In genomic region chr12:52741378-52742195, GRCh38 we compare ENCODE assay signal across 8 cellular contexts. TPM values are rescaled to one million over a fixed set of nuclear protein-coding genes. Genes with fewer than 3 reads are reported as not detected.
A peak's percentile ranks its signal among the peaks of the same experiment; 100 is the strongest.
DNase-seq lines count a peak whose midpoint lies in the region; ATAC-seq, FAIRE-seq and TF ChIP-seq lines count a peak whose summit lies in the region.

No MANE protein-coding gene starts in this region.

- no peaks in the 10 kb centered on the region for H3K9me3 ChIP-seq in RWPE2 (ENCODE audit: severe bottlenecking)
- no peaks in the 10 kb centered on the region for H3K9me3 ChIP-seq in keratinocyte (ENCODE audit: control insufficient read depth, low read depth, low read length)

- H3K4me3 ChIP-seq in RWPE2 (ENCODE audit: severe bottlenecking) (no peak overlapping the region), keratinocyte (ENCODE audit: control insufficient read depth in 2 of 3, extremely low read depth in 1 of 3, insufficient read depth in 2 of 3, low read depth in 1 of 3, low read length in 3 of 3) (no peak overlapping the region)

- peak; percentile 74 for FAIRE-seq in keratinocyte (lab: Jason Lieb, UNC)

- no peak overlapping the region for H3K9ac ChIP-seq in keratinocyte (ENCODE audit: control insufficient read depth, extremely low read depth, insufficient read depth, low read length)

- H3K4me3 Mint-ChIP-seq in activated naive CD8-positive, alpha-beta T cell treated with anti-CD3 and anti-CD28 coated beads for 36 hours: no peak overlapping the region

- ATAC-seq in RWPE2 (ENCODE audit: low read depth): peak; percentile 45; the same call in 1 of the 3 replicates

- no peaks in the 10 kb centered on the region for H3K79me2 ChIP-seq in keratinocyte (ENCODE audit: control insufficient read depth, insufficient read depth, low read length)

- H3K36me3 ChIP-seq in RWPE2 (ENCODE audit: low read depth) (no peaks in the 10 kb centered on the region), keratinocyte (ENCODE audit: control insufficient read depth in 2 of 2, extremely low read depth in 1 of 2, insufficient read depth in 2 of 2, low read length in 2 of 2) (no peaks in the 10 kb centered on the region)

- H3K9me3 Mint-ChIP-seq in activated naive CD8-positive, alpha-beta T cell treated with anti-CD3 and anti-CD28 coated beads for 36 hours: no peaks in the 10 kb centered on the region

- no peak overlapping the region for H3K27ac Mint-ChIP-seq in activated naive CD8-positive, alpha-beta T cell treated with anti-CD3 and anti-CD28 coated beads for 36 hours

- no peaks in the 10 kb centered on the region for H3K27me3 ChIP-seq in RWPE2 (ENCODE audit: insufficient read depth, poor library complexity, severe bottlenecking)
- peaks cover 5% of the 10 kb centered on the region for H3K27me3 ChIP-seq in keratinocyte (ENCODE audit: control insufficient read depth, extremely low read depth, insufficient read depth, low read length)

- no peaks in the 10 kb centered on the region for H3K4me1 Mint-ChIP-seq in activated naive CD8-positive, alpha-beta T cell treated with anti-CD3 and anti-CD28 coated beads for 36 hours

- DNase-seq in H4 (ENCODE audit: low spot score) (peak; percentile 49), RWPE2 (ENCODE audit: low spot score) (no peak), keratinocyte (ENCODE audit: low read depth, low spot score) (peak; percentile 4), NCI-H2227 (lab: John Stamatoyannopoulos, UW; ENCODE audit: unreplicated experiment) (no peak), hippocampal formation (lab: John Stamatoyannopoulos, UW) (no peak), NCI-H345 treated with DMSO at 0.1 percent for 48 hours (lab: John Stamatoyannopoulos, UW; ENCODE audit: unreplicated experiment) (no peak)
- DNase-seq in activated naive CD8-positive, alpha-beta T cell treated with anti-CD3 and anti-CD28 coated beads for 36 hours: peak; percentile 51
- DNase-seq in stimulated activated CD8-positive, alpha-beta memory T cell treated with anti-CD3 and anti-CD28 coated beads, Interleukin-12 subunit alpha, Interleukin-12 subunit beta, amount 100 ng/mL, for 4 hours (ENCODE audit: low read depth): peak; percentile 13

- H3K9me1 ChIP-seq in keratinocyte (ENCODE audit: control insufficient read depth, extremely low read depth, insufficient read depth, low read length): peaks cover 3% of the 10 kb centered on the region

- H3K27me3 Mint-ChIP-seq in activated naive CD8-positive, alpha-beta T cell treated with anti-CD3 and anti-CD28 coated beads for 36 hours: peaks cover 19% of the 10 kb centered on the region

- H3K27ac ChIP-seq in RWPE2 (ENCODE audit: poor library complexity, severe bottlenecking) (no peak overlapping the region), keratinocyte (ENCODE audit: control insufficient read depth, insufficient read depth, low read length) (no peak overlapping the region)

- no peaks in the 10 kb centered on the region for H4K20me1 ChIP-seq in keratinocyte (ENCODE audit: control insufficient read depth, extremely low read depth, insufficient read depth, low read length)

- dilution Hi-C loops in keratinocyte (cut with MboI; ENCODE audit: extremely low pct_ligation_motif_present, low sequenced_read_pairs): no loop called here

- H3K4me1 ChIP-seq in RWPE2 (ENCODE audit: insufficient read depth, poor library complexity, severe bottlenecking) (no peaks in the 10 kb centered on the region), keratinocyte (ENCODE audit: control insufficient read depth, extremely low read depth, insufficient read depth, low read length) (no peaks in the 10 kb centered on the region)

- TF ChIP-seq CTCF in RWPE2 (IDR thresholded peaks at IDR 0.05; ENCODE audit: poor library complexity, severe bottlenecking) (no peak), keratinocyte (optimal IDR thresholded peaks at IDR 0.05 in 1 of 3, IDR thresholded peaks at IDR 0.05 in 1 of 3, conservative IDR thresholded peaks at IDR 0.05 in 1 of 3; ENCODE audit: extremely low read depth in 1 of 3, insufficient read depth in 2 of 3, low read length in 3 of 3) (no peak)

- no peaks in the 10 kb centered on the region for H3K36me3 Mint-ChIP-seq in activated naive CD8-positive, alpha-beta T cell treated with anti-CD3 and anti-CD28 coated beads for 36 hours

- no peak overlapping the region for H3K4me2 ChIP-seq in keratinocyte (ENCODE audit: control insufficient read depth, extremely low read depth, insufficient read depth, low read depth, low read length)

- no peak overlapping the region for H2AFZ ChIP-seq in keratinocyte (ENCODE audit: control insufficient read depth, low read length)

RNA-seq across cellular contexts. Expression of gene KRT76, which starts 35.6 kb away (rescaled TPM):
- not detected in 2 replicates for total RNA-seq in H4 (2014; rRNA removed; shearing (Covaris generic))
- not detected for total RNA-seq in activated naive CD8-positive, alpha-beta T cell treated with anti-CD3 and anti-CD28 coated beads for 36 hours
- not detected in 3 replicates for polyA plus RNA-seq in keratinocyte
- not detected for polyA plus RNA-seq in keratinocyte (2011; ENCODE audit: low read depth)
- not detected in 2 replicates for polyA plus RNA-seq in keratinocyte (2011; cell fraction: cytosol; rRNA removed)
- not detected in 2 replicates for polyA plus RNA-seq in keratinocyte (2011; cell fraction: nucleus; rRNA removed)
- not detected in 2 replicates for polyA plus RNA-seq in keratinocyte (2012; ENCODE audit: low replicate concordance)
- polyA minus RNA-seq in keratinocyte: not detected in 3 replicates
- not detected for polyA minus RNA-seq in keratinocyte (2011; cell fraction: cytosol; rRNA and poly(A)+ RNA removed)
- not detected in 2 replicates for polyA minus RNA-seq in keratinocyte (2011; cell fraction: nucleus; rRNA and poly(A)+ RNA removed)

RNA-seq across cellular contexts. Expression of gene KRT77, which starts 38.3 kb away (rescaled TPM):
- total RNA-seq in H4 (2014; rRNA removed; shearing (Covaris generic)): not detected in 2 replicates
- not detected for total RNA-seq in activated naive CD8-positive, alpha-beta T cell treated with anti-CD3 and anti-CD28 coated beads for 36 hours
- polyA plus RNA-seq in keratinocyte: 0.54 to 4.6 TPM (median 1.3 TPM) in 3 replicates
- 116 TPM for polyA plus RNA-seq in keratinocyte (2011; ENCODE audit: low read depth)
- 0.65 and 1.5 TPM in 2 replicates for polyA plus RNA-seq in keratinocyte (2011; cell fraction: cytosol; rRNA removed)
- polyA plus RNA-seq in keratinocyte (2011; cell fraction: nucleus; rRNA removed): 6.0 and 7.4 TPM in 2 replicates
- 0.68 and 82.1 TPM in 2 replicates for polyA plus RNA-seq in keratinocyte (2012; ENCODE audit: low replicate concordance)
- 0.52 to 2.0 TPM (median 1.1 TPM) in 3 replicates for polyA minus RNA-seq in keratinocyte
- 0.58 TPM for polyA minus RNA-seq in keratinocyte (2011; cell fraction: cytosol; rRNA and poly(A)+ RNA removed)
- 1.4 and 2.0 TPM in 2 replicates for polyA minus RNA-seq in keratinocyte (2011; cell fraction: nucleus; rRNA and poly(A)+ RNA removed)

RNA-seq across cellular contexts. Expression of gene KRT3, which starts 54.3 kb away (rescaled TPM):
- total RNA-seq in H4 (2014; rRNA removed; shearing (Covaris generic)): not detected in 2 replicates
- total RNA-seq in activated naive CD8-positive, alpha-beta T cell treated with anti-CD3 and anti-CD28 coated beads for 36 hours: not detected
- 0.05 to 0.36 TPM (median 0.29 TPM) in 3 replicates for polyA plus RNA-seq in keratinocyte
- polyA plus RNA-seq in keratinocyte (2011; ENCODE audit: low read depth): 0.45 TPM
- polyA plus RNA-seq in keratinocyte (2011; cell fraction: cytosol; rRNA removed): 0.04 and 0.06 TPM in 2 replicates
- 0.04 TPM in 1 of 2 replicates, not detected in the other for polyA plus RNA-seq in keratinocyte (2011; cell fraction: nucleus; rRNA removed)
- polyA plus RNA-seq in keratinocyte (2012; ENCODE audit: low replicate concordance): 0.07 and 0.25 TPM in 2 replicates
- not detected in 3 replicates for polyA minus RNA-seq in keratinocyte
- polyA minus RNA-seq in keratinocyte (2011; cell fraction: cytosol; rRNA and poly(A)+ RNA removed): not detected
- not detected in 2 replicates for polyA minus RNA-seq in keratinocyte (2011; cell fraction: nucleus; rRNA and poly(A)+ RNA removed)

Comparison
In these comparisons a context has a peak if more than half of its experiments do, and no peak if none do; other contexts are left out.
1. DNase-seq: peak in H4 (single experiment), activated naive CD8-positive, alpha-beta T cell treated with anti-CD3 and anti-CD28 coated beads for 36 hours (single experiment), keratinocyte (single experiment) and stimulated activated CD8-positive, alpha-beta memory T cell treated with anti-CD3 and anti-CD28 coated beads, Interleukin-12 subunit alpha, Interleukin-12 subunit beta, amount 100 ng/mL, for 4 hours (single experiment); none in RWPE2 (single experiment), NCI-H2227 (single experiment), hippocampal formation (0 of 2) and NCI-H345 treated with DMSO at 0.1 percent for 48 hours (single experiment).